In the genomic region with DNA sequence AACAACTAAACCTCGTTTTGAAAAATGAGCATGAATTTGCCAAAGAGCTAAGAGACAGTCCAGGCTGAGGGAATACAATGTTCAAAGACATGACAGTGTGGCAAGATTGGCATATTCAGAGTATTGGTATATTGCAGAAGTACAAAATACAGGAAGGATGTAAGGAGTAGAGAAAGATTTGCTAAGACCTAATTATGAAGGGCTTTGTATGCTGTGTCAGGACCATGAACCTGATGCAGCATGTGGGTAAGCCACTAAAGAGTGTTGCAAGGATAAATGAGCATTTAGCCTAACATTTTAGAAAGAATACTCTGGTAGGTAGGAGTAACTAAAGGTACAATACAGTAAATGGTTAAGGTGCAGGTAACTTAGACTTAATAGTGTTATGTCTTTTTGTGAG, we compare ENCODE assay signal across 11 cellular contexts.
"Had no signal": no experiment of that assay in that cellular context is flagged by ENCODE, and none has a peak within 500 bp of the region (broad histone marks: within the 10 kb centered on the region; RNA-seq: fewer than 3 reads in every experiment).

No MANE protein-coding gene starts in this region.

- H3K4me3 Mint-ChIP-seq: naive B cell, T-cell had no signal

- DNase-seq: activated CD4-positive, alpha-beta T cell treated with anti-CD3 and anti-CD28 coated beads for 1 hour; activated CD4-positive, alpha-beta T cell treated with anti-CD3 and anti-CD28 coated beads, Interleukin-2, amount 50 U/mL, for 48 hours; dorsolateral prefrontal cortex; erythroblast; islet precursor cell; naive B cell; stimulated activated CD4-positive, alpha-beta T cell treated with anti-CD3 and anti-CD28 coated beads, Interleukin-2, amount 100 ng/mL, for 48 hours; stimulated activated naive CD4-positive, alpha-beta T cell; T-cell; tibial artery had no signal

- H3K27ac Mint-ChIP-seq: activated naive CD4-positive, alpha-beta T cell treated with anti-CD3 and anti-CD28 coated beads, Interleukin-2, amount 50 U/mL, for 72 hours had no signal

- ATAC-seq: activated naive CD4-positive, alpha-beta T cell treated with anti-CD3 and anti-CD28 coated beads, Interleukin-2, amount 50 U/mL, for 72 hours; T-cell had no signal

- H3K9me3 Mint-ChIP-seq: activated naive CD4-positive, alpha-beta T cell treated with anti-CD3 and anti-CD28 coated beads, Interleukin-2, amount 50 U/mL, for 72 hours; naive B cell; T-cell had no signal

- H3K27me3 Mint-ChIP-seq: naive B cell, T-cell had no signal
